Comparison of ENCODE assay signal across 8 cellular contexts in the genomic region with DNA sequence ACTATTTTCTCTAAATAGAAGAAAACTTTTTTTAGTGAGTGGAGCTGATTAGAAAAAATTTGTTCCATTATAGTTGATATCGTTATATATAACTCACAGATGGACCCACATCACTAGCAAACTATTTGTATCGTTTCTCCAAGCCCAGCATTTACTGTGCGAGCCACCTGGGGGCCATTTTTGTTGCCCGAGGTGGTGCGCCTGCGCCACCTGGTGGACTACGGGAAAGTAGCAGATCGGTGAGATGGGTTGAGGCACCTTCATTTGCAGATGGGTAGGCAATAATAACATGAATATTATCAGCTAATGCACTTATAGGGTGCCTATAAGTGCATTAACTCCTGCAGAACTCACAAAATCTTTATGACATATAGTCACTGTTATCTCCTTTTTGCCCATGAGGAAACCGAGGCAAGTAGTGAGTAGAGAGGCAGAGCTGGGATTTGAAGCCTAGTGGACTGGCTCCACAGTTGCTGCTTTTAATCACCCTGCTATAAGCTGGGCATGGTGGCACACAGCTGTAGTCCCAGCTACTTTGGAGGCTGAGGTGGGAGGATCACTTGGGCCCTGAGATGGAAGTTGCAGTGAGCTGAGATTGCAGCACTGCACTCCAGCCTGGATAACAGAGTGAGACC. TPM values are rescaled to one million over a fixed set of nuclear protein-coding genes. Genes with fewer than 3 reads are reported as not detected.
DNase-seq lines count a peak whose midpoint lies in the region; ATAC-seq and TF ChIP-seq lines count a peak whose summit lies in the region.

No MANE protein-coding gene starts in this region.

- DNase-seq in Daoy (ENCODE audit: low read depth): peak; percentile 63
- peak; percentile 52 for DNase-seq in SHP77 treated with DMSO at 0.1 percent for 48 hours (lab: John Stamatoyannopoulos, UW)
- peak; percentile 70 for DNase-seq in activated T-helper 9 cell treated with anti-CD3 and anti-CD28 coated beads, Interleukin-2, amount 50 U/mL, for 16 hours (ENCODE audit: low read depth)
- DNase-seq in head of caudate nucleus: peak in 35 of 42 donors; percentile 16 to 75 (median 51)
- no peak for DNase-seq in smooth muscle cell (lab: John Stamatoyannopoulos, UW; ENCODE audit: unreplicated experiment)

- H3K9ac ChIP-seq in smooth muscle cell (ENCODE audit: low read depth): no peak overlapping the region

- H3K9me3 ChIP-seq in smooth muscle cell (replicated peaks; ENCODE audit: low read depth): no peaks in the 10 kb centered on the region

- peak; percentile 90 for TF ChIP-seq CTCF in smooth muscle cell (IDR thresholded peaks at IDR 0.05; ENCODE audit: borderline replicate concordance, insufficient read depth, poor library complexity, severe bottlenecking)

- H2AFZ ChIP-seq in smooth muscle cell (ENCODE audit: low read depth): no peak overlapping the region

- peak; percentile 58 for ATAC-seq in HG03139 (IDR thresholded peaks at IDR 0.05; ENCODE audit: unreplicated experiment)
- ATAC-seq in GM18505 (IDR thresholded peaks at IDR 0.05; ENCODE audit: unreplicated experiment): no peak
- ATAC-seq in GM21786 (IDR thresholded peaks at IDR 0.05; ENCODE audit: unreplicated experiment): no peak

- no peak overlapping the region for H3K4me3 ChIP-seq in smooth muscle cell

- H3K79me2 ChIP-seq in smooth muscle cell (ENCODE audit: low read depth): no peaks in the 10 kb centered on the region

- no peak for TF ChIP-seq POLR2A in GM18505 (IDR thresholded peaks at IDR 0.05; ENCODE audit: borderline replicate concordance, extremely low read depth, insufficient read depth, insufficient read length)

- WGBS in smooth muscle cell (ENCODE audit: low lambda C conversion rate): 7% methylated on average over 9 of the region's 9 CpGs

- intact Hi-C loops in head of caudate nucleus (cut with DNase I): no loop called here

- no peaks in the 10 kb centered on the region for H4K20me1 ChIP-seq in smooth muscle cell (ENCODE audit: low read depth)

- no peaks in the 10 kb centered on the region for H3F3A ChIP-seq in smooth muscle cell (ENCODE audit: low read depth)

- peaks cover 48% of the 10 kb centered on the region for H3K27me3 ChIP-seq in smooth muscle cell (ENCODE audit: low read depth)

- H3K4me2 ChIP-seq in smooth muscle cell: no peak overlapping the region

- no peak overlapping the region for H3K27ac ChIP-seq in smooth muscle cell (ENCODE audit: low read depth)

- no peaks in the 10 kb centered on the region for H3K36me3 ChIP-seq in smooth muscle cell (ENCODE audit: low read depth)

- peaks cover 8% of the 10 kb centered on the region for H3K4me1 ChIP-seq in smooth muscle cell (ENCODE audit: low read depth)

RNA-seq across cellular contexts. Expression of gene NTN1, which starts 23.2 kb away (rescaled TPM):
- 6.8 and 7.1 TPM in 2 replicates for total RNA-seq in Daoy (2014; rRNA removed; shearing (Covaris generic))
- total RNA-seq in smooth muscle cell: 0.13 and 0.72 TPM in 2 replicates
- polyA plus RNA-seq in smooth muscle cell: 0.07 TPM in 1 of 2 replicates, not detected in the other

RNA-seq across cellular contexts. Expression of gene PIK3R5, which starts 32.6 kb away (rescaled TPM):
- total RNA-seq in Daoy (2014; rRNA removed; shearing (Covaris generic)): not detected in 2 replicates
- 0.27 TPM in 1 of 2 replicates, not detected in the other for total RNA-seq in smooth muscle cell
- polyA plus RNA-seq in smooth muscle cell: not detected in 2 replicates
